ENCODE assay signal across 1 cellular context in genomic region chr7:100270089-100270914, GRCh38.
TF ChIP-seq lines count a peak whose summit lies in the region.

No MANE protein-coding gene starts in this region.

TF ChIP-seq in SK-N-SH, 30 proteins besides CTCF, POLR2A, EP300 and RAD21 (continued from another document):
- TF ChIP-seq FOSL2 (IDR thresholded peaks at IDR 0.05; ENCODE audit: borderline replicate concordance, low read depth): peak; percentile 54; the same call in 1 of the 2 replicates
